1 cellular context compared by ENCODE assay signal in the genomic region with DNA sequence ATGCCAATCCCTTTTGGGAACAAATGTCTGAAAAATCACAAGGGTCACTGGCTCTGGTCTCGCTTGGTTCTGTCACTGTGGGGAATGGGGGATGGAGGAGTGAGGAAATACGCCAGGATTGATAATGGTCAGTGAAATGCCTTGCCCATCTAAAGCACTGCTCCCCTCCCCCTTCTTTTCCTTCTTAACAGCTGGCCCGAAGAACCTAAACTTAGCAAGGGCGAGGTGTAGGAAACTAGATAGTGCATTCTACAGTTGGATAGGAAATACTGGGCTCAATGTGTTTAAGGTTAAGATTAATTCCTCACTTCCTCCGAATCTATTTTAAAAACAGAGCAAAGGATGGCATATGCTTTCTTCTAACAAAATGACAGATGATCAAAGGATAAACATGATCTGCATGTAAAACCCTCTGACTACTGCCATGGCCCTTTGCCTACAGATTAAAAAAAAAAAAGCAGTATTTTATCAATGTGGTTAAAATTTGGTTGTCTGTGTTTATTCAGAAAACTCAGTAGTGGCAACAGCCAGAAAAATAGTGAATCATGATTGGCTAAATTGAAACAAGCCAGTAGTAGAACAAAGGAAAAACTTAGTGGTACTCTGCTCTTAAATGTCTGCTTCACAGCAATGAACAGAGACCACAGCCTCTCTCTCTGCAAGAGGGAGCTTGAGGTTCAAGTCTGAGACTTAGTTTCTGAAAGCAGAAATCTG.
TF ChIP-seq lines count a peak whose summit lies in the region.

No MANE protein-coding gene starts in this region.

TF ChIP-seq in HepG2, 621 proteins besides CTCF, POLR2A, EP300 and RAD21:
- TF ChIP-seq, protein P1, sequence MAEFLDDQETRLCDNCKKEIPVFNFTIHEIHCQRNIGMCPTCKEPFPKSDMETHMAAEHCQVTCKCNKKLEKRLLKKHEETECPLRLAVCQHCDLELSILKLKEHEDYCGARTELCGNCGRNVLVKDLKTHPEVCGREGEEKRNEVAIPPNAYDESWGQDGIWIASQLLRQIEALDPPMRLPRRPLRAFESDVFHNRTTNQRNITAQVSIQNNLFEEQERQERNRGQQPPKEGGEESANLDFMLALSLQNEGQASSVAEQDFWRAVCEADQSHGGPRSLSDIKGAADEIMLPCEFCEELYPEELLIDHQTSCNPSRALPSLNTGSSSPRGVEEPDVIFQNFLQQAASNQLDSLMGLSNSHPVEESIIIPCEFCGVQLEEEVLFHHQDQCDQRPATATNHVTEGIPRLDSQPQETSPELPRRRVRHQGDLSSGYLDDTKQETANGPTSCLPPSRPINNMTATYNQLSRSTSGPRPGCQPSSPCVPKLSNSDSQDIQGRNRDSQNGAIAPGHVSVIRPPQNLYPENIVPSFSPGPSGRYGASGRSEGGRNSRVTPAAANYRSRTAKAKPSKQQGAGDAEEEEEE (CRISPR knock-in tag; IDR thresholded peaks at IDR 0.05; ENCODE audit: borderline replicate concordance): no peak
- no peak for TF ChIP-seq POLR2AphosphoS2 (IDR thresholded peaks at IDR 0.05; ENCODE audit: low read depth, low read length)
- no peak for TF ChIP-seq ZNF790 (CRISPR knock-in tag; IDR thresholded peaks at IDR 0.05; ENCODE audit: borderline replicate concordance)
- TF ChIP-seq PRMT3 (CRISPR knock-in tag; IDR thresholded peaks at IDR 0.05; ENCODE audit: borderline replicate concordance, low read depth): no peak
- no peak for TF ChIP-seq ZNF343 (CRISPR knock-in tag; IDR thresholded peaks at IDR 0.05)
- TF ChIP-seq, protein P2, sequence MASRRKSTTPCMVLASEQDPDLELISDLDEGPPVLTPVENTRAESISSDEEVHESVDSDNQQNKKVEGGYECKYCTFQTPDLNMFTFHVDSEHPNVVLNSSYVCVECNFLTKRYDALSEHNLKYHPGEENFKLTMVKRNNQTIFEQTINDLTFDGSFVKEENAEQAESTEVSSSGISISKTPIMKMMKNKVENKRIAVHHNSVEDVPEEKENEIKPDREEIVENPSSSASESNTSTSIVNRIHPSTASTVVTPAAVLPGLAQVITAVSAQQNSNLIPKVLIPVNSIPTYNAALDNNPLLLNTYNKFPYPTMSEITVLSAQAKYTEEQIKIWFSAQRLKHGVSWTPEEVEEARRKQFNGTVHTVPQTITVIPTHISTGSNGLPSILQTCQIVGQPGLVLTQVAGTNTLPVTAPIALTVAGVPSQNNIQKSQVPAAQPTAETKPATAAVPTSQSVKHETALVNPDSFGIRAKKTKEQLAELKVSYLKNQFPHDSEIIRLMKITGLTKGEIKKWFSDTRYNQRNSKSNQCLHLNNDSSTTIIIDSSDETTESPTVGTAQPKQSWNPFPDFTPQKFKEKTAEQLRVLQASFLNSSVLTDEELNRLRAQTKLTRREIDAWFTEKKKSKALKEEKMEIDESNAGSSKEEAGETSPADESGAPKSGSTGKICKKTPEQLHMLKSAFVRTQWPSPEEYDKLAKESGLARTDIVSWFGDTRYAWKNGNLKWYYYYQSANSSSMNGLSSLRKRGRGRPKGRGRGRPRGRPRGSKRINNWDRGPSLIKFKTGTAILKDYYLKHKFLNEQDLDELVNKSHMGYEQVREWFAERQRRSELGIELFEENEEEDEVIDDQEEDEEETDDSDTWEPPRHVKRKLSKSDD (CRISPR knock-in tag; IDR thresholded peaks at IDR 0.05; ENCODE audit: low read depth): no peak
- TF ChIP-seq DR1 (CRISPR knock-in tag; IDR thresholded peaks at IDR 0.05): no peak
- TF ChIP-seq, protein P3, sequence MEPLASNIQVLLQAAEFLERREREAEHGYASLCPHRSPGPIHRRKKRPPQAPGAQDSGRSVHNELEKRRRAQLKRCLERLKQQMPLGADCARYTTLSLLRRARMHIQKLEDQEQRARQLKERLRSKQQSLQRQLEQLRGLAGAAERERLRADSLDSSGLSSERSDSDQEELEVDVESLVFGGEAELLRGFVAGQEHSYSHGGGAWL (CRISPR knock-in tag; IDR thresholded peaks at IDR 0.05): no peak
- TF ChIP-seq PLRG1 (conservative IDR thresholded peaks at IDR 0.05): no peak
- TF ChIP-seq, protein P4, sequence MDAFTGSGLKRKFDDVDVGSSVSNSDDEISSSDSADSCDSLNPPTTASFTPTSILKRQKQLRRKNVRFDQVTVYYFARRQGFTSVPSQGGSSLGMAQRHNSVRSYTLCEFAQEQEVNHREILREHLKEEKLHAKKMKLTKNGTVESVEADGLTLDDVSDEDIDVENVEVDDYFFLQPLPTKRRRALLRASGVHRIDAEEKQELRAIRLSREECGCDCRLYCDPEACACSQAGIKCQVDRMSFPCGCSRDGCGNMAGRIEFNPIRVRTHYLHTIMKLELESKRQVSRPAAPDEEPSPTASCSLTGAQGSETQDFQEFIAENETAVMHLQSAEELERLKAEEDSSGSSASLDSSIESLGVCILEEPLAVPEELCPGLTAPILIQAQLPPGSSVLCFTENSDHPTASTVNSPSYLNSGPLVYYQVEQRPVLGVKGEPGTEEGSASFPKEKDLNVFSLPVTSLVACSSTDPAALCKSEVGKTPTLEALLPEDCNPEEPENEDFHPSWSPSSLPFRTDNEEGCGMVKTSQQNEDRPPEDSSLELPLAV (CRISPR knock-in tag; conservative IDR thresholded peaks at IDR 0.05; ENCODE audit: low read depth): no peak
- TF ChIP-seq ZNF468 (CRISPR knock-in tag; IDR thresholded peaks at IDR 0.05): no peak
- TF ChIP-seq PAF1 (CRISPR knock-in tag; IDR thresholded peaks at IDR 0.05): no peak
- no peak for TF ChIP-seq TEAD3 (CRISPR knock-in tag; optimal IDR thresholded peaks at IDR 0.05; ENCODE audit: borderline replicate concordance)
- TF ChIP-seq, protein P5, sequence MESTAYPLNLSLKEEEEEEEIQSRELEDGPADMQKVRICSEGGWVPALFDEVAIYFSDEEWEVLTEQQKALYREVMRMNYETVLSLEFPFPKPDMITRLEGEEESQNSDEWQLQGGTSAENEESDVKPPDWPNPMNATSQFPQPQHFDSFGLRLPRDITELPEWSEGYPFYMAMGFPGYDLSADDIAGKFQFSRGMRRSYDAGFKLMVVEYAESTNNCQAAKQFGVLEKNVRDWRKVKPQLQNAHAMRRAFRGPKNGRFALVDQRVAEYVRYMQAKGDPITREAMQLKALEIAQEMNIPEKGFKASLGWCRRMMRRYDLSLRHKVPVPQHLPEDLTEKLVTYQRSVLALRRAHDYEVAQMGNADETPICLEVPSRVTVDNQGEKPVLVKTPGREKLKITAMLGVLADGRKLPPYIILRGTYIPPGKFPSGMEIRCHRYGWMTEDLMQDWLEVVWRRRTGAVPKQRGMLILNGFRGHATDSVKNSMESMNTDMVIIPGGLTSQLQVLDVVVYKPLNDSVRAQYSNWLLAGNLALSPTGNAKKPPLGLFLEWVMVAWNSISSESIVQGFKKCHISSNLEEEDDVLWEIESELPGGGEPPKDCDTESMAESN (CRISPR knock-in tag; conservative IDR thresholded peaks at IDR 0.05): no peak
- no peak for TF ChIP-seq ZNF501 (CRISPR knock-in tag; IDR thresholded peaks at IDR 0.05)
- TF ChIP-seq, protein P6, sequence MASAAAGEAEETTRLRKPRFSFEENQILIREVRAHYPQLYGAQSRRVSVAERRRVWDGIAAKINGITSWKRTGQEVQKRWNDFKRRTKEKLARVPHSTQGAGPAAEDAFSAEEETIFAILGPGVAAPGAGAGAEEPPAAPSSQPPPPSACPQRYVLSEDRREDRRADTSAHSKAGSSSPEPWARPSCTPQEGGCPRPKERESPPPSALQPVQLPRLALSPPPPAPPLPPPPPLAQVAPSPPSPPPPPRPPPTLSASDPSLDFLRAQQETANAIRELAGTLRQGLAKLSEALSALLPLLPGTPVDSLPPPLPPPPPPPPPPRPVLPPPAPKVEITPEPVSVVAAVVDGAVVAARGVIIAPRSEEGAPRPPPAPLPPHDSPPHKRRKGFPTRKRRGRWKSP (CRISPR knock-in tag; IDR thresholded peaks at IDR 0.05): no peak
